In the genomic region with DNA sequence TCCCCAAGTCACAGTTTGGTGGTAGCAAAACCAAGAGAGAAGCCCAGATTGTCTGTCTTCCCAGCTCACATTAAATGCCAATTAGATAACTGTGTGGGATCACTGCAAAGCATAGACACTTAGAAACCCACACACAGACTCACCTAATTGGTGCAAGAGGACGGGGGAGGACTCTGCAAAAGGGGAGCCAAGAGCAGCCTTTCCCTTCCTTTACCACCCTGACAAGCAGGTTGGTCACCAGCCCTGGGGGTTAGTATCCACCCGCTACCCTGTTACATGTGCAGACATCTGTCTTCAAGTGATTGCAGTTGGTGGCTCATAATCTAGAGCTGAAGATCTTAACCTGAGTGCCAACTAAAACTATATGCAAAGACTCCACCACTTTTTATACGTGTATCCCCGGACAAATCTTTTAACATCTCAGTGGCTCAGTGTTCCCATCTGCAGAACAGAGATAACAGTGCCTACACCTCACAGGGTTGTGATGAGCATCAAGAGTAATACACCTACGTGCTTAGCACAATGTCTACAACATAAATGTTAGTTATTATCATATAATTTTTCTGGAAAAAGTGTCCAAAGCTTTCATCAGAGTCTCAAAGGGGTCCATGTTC, we compare ENCODE assay signal across 23 cellular contexts. TPM values are rescaled to one million over a fixed set of nuclear protein-coding genes. Genes with fewer than 3 reads are reported as not detected.
A peak's percentile ranks its signal among the peaks of the same experiment; 100 is the strongest.
DNase-seq lines count a peak whose midpoint lies in the region; ATAC-seq, FAIRE-seq and TF ChIP-seq lines count a peak whose summit lies in the region.
"Had no signal": no experiment of that assay in that cellular context is flagged by ENCODE, and none has a peak within 500 bp of the region (broad histone marks: within the 10 kb centered on the region; RNA-seq: fewer than 3 reads in every experiment).

No MANE protein-coding gene starts in this region.

- H3K27me3 Mint-ChIP-seq in activated CD4-positive, alpha-beta T cell treated with anti-CD3 and anti-CD28 coated beads for 36 hours, result peaks cover 9% of the 10 kb centered on the region
- H3K27me3 Mint-ChIP-seq: activated CD4-positive, alpha-beta memory T cell treated with anti-CD3 and anti-CD28 coated beads for 36 hours; brain; dendritic cell treated with granulocyte-macrophage colony-stimulating factor and Interleukin-4, amounts not matched to agents 40 ng/mL and 50 ng/mL, for 4 days had no signal

- H3K4me2 ChIP-seq in HepG2 (ENCODE audit: low read depth, low read length), result peak overlapping the region; percentile 6; the same call in 1 of the 2 replicates

- WGBS in HepG2 (ENCODE audit: low lambda C conversion rate), result 98% methylated on average over 5 of the region's 5 CpGs

- no peak overlapping the region for H2AFZ ChIP-seq in HepG2 (ENCODE audit: low read length)

- H4K20me1 ChIP-seq in HepG2 (ENCODE audit: insufficient read depth, low read length), result no peaks in the 10 kb centered on the region

- H3K9ac ChIP-seq in HepG2 (ENCODE audit: insufficient read depth, low read depth, low read length), result no peak overlapping the region

- intact Hi-C loops in HepG2 (cut with micrococcal nuclease; ENCODE audit: unreplicated experiment), result loop anchor here (5.0 kb wide), 1 partner anchor 98 kb away; no protein-coding TSS in a partner anchor
- intact Hi-C loops in activated CD4-positive, alpha-beta T cell treated with anti-CD3 and anti-CD28 coated beads for 36 hours (cut with DNase I, micrococcal nuclease), result no loop called here

- no peak for TF ChIP-seq CTCF in RWPE1 (conservative IDR thresholded peaks at IDR 0.05; ENCODE audit: low read depth)
- TF ChIP-seq CTCF in bronchial epithelial cell (IDR thresholded peaks at IDR 0.05; ENCODE audit: insufficient read depth, low read length, severe bottlenecking), result no peak
- no peak for TF ChIP-seq CTCF in HepG2 (CRISPR knock-in tag; IDR thresholded peaks at IDR 0.05)

- no peaks in the 10 kb centered on the region for H3K36me3 Mint-ChIP-seq in activated CD4-positive, alpha-beta T cell treated with anti-CD3 and anti-CD28 coated beads for 36 hours (ENCODE audit: low read depth)
- H3K36me3 Mint-ChIP-seq: activated CD4-positive, alpha-beta memory T cell treated with anti-CD3 and anti-CD28 coated beads for 36 hours; brain; CD4-positive, CD25-positive, alpha-beta regulatory T cell; naive thymus-derived CD8-positive, alpha-beta T cell had no signal

- BruUV-seq in HepG2 (replicated peaks; lab: Mats Ljungman, UMichigan), result no TSS peak

- no peaks in the 10 kb centered on the region for H3K9me3 Mint-ChIP-seq in activated CD4-positive, alpha-beta T cell treated with anti-CD3 and anti-CD28 coated beads for 36 hours (ENCODE audit: low read depth)
- H3K9me3 Mint-ChIP-seq: activated CD4-positive, alpha-beta memory T cell treated with anti-CD3 and anti-CD28 coated beads for 36 hours; brain; dendritic cell treated with granulocyte-macrophage colony-stimulating factor and Interleukin-4, amounts not matched to agents 40 ng/mL and 50 ng/mL, for 4 days; naive thymus-derived CD8-positive, alpha-beta T cell; T-helper 1 cell treated with Interleukin-12 subunit alpha and Interleukin-12 subunit beta and Interleukin-4 antibody, amounts not matched to agents 30 μg/mL and 1 μg/mL, for 36 hours had no signal

- in situ Hi-C loops in HepG2 (cut with HindIII; ENCODE audit: extremely low pct_ligation_motif_present, low pct_unique_long_range_greater_than_20kb), result no loop called here

- peaks cover 54% of the 10 kb centered on the region for H3K79me2 ChIP-seq in HepG2 (ENCODE audit: insufficient read depth, low read length)

- H3K4me1 Mint-ChIP-seq in activated CD4-positive, alpha-beta T cell treated with anti-CD3 and anti-CD28 coated beads for 36 hours, result no peaks in the 10 kb centered on the region
- H3K4me1 Mint-ChIP-seq: CD4-positive, CD25-positive, alpha-beta regulatory T cell; naive thymus-derived CD8-positive, alpha-beta T cell had no signal

- H3K4me3 ChIP-seq in bronchial epithelial cell (ENCODE audit: low read depth, low read length), result no peak overlapping the region
- no peak overlapping the region for H3K4me3 ChIP-seq in HepG2 (replicated peaks in 1 of 3; ENCODE audit: insufficient read depth in 1 of 3, low read depth in 2 of 3, low read length in 3 of 3)
- H3K4me3 ChIP-seq: vagina had no signal

- H3K27me3 ChIP-seq in bronchial epithelial cell (ENCODE audit: control insufficient read depth, insufficient read depth, low read length), result no peaks in the 10 kb centered on the region
- no peaks in the 10 kb centered on the region for H3K27me3 ChIP-seq in HepG2 (ENCODE audit: control insufficient read depth in 1 of 2, insufficient read depth in 2 of 2, low read length in 2 of 2)
- H3K27me3 ChIP-seq: vagina had no signal

- ATAC-seq in HepG2 (no peak), GM21423 (IDR thresholded peaks at IDR 0.05; ENCODE audit: unreplicated experiment) (no peak)
- ATAC-seq in activated CD4-positive, alpha-beta T cell treated with anti-CD3 and anti-CD28 coated beads for 36 hours, result no peak
- ATAC-seq: naive thymus-derived CD8-positive, alpha-beta T cell had no signal

- no peak for TF ChIP-seq RAD21 in HepG2 (CRISPR knock-in tag; IDR thresholded peaks at IDR 0.05)

- no peak for TF ChIP-seq POLR2A in HepG2 (IDR thresholded peaks at IDR 0.05; ENCODE audit: insufficient read depth in 1 of 2, low read depth in 2 of 2, low read length in 2 of 2)

- no peak for TF ChIP-seq EP300 in HepG2 (IDR thresholded peaks at IDR 0.05; ENCODE audit: low read depth in 2 of 2, low read length in 2 of 2)
- no peak for TF ChIP-seq EP300 in HepG2 (CRISPR knock-in tag; IDR thresholded peaks at IDR 0.05; ENCODE audit: borderline replicate concordance)

- H3K36me3 ChIP-seq in bronchial epithelial cell (ENCODE audit: control insufficient read depth, insufficient read depth, low read length), result no peaks in the 10 kb centered on the region
- no peaks in the 10 kb centered on the region for H3K36me3 ChIP-seq in HepG2 (replicated peaks in 1 of 2; ENCODE audit: control insufficient read depth in 1 of 2, insufficient read depth in 2 of 2, low read length in 2 of 2)
- H3K36me3 ChIP-seq: vagina, WERI-Rb-1 had no signal

- FAIRE-seq in bronchial epithelial cell (lab: Jason Lieb, UNC) (no peak), HepG2 (lab: Jason Lieb, UNC) (no peak)

- no peaks in the 10 kb centered on the region for H3K9me3 ChIP-seq in HepG2 (ENCODE audit: low read length)
- H3K9me3 ChIP-seq: vagina had no signal

- DNase-seq in RWPE1 (ENCODE audit: low spot score), result peak; percentile 11
- peak; percentile 9 for DNase-seq in bronchial epithelial cell (ENCODE audit: low read depth)
- DNase-seq in HepG2 (ENCODE audit: low spot score), result no peak
- peak; percentile 50 for DNase-seq in superior temporal gyrus (ENCODE audit: extremely low spot score)
- no peak for DNase-seq in activated CD4-positive, alpha-beta T cell treated with anti-CD3 and anti-CD28 coated beads for 36 hours
- DNase-seq in activated CD4-positive, CD25-positive, alpha-beta regulatory T cell (lab: John Stamatoyannopoulos, UW), result no peak
- DNase-seq: activated CD4-positive, alpha-beta memory T cell treated with anti-CD3 and anti-CD28 coated beads for 36 hours; activated effector memory CD4-positive, alpha-beta T cell treated with anti-CD3 and anti-CD28 coated beads, Interleukin-2, amount 50 U/mL, for 16 hours; CD4-positive, CD25-positive, alpha-beta regulatory T cell; GOT3; kidney glomerular epithelial cell; mesenchymal stem cell; naive thymus-derived CD8-positive, alpha-beta T cell; NCI-H2081 treated with DMSO at 0.1 percent for 48 hours; NCI-H446; stimulated activated CD8-positive, alpha-beta memory T cell treated with anti-CD3 and anti-CD28 coated beads, Interleukin-4, amount 100 ng/mL, for 48 hours; WERI-Rb-1 had no signal

- CTCF ChIA-PET in RWPE1 (lab: Yijun Ruan, JAX), result interaction anchor here (0.6 kb wide), 1 partner anchor 1165 kb away, joined by 3 read pairs; no protein-coding TSS in a partner anchor
- CTCF ChIA-PET in HepG2 (lab: Yijun Ruan, JAX; ENCODE audit: low intra/inter-chr PET ratio, low total read pairs), result no interaction called here
- CTCF ChIA-PET in activated CD4-positive, alpha-beta T cell treated with anti-CD3 and anti-CD28 coated beads for 36 hours (lab: Charles Lee), result interaction anchor here (0.8 kb wide), 1 partner anchor 117 kb away, joined by 3 read pairs; no protein-coding TSS in a partner anchor

- H3K4me3 Mint-ChIP-seq in activated CD4-positive, alpha-beta T cell treated with anti-CD3 and anti-CD28 coated beads for 36 hours, result no peak overlapping the region
- H3K4me3 Mint-ChIP-seq: activated CD4-positive, alpha-beta memory T cell treated with anti-CD3 and anti-CD28 coated beads for 36 hours; brain; CD4-positive, CD25-positive, alpha-beta regulatory T cell; dendritic cell treated with granulocyte-macrophage colony-stimulating factor and Interleukin-4, amounts not matched to agents 40 ng/mL and 50 ng/mL, for 4 days; naive thymus-derived CD8-positive, alpha-beta T cell; T-helper 1 cell treated with Interleukin-12 subunit alpha and Interleukin-12 subunit beta and Interleukin-4 antibody, amounts not matched to agents 30 μg/mL and 1 μg/mL, for 36 hours had no signal

- H3K27ac Mint-ChIP-seq in activated CD4-positive, alpha-beta T cell treated with anti-CD3 and anti-CD28 coated beads for 36 hours, result no peak overlapping the region
- H3K27ac Mint-ChIP-seq: activated CD4-positive, alpha-beta memory T cell treated with anti-CD3 and anti-CD28 coated beads for 36 hours; CD4-positive, CD25-positive, alpha-beta regulatory T cell; dendritic cell treated with granulocyte-macrophage colony-stimulating factor and Interleukin-4, amounts not matched to agents 40 ng/mL and 50 ng/mL, for 4 days; naive thymus-derived CD8-positive, alpha-beta T cell; T-helper 1 cell treated with Interleukin-12 subunit alpha and Interleukin-12 subunit beta and Interleukin-4 antibody, amounts not matched to agents 30 μg/mL and 1 μg/mL, for 36 hours had no signal

- peaks cover 81% of the 10 kb centered on the region for H3K4me1 ChIP-seq in HepG2 (ENCODE audit: insufficient read depth, low read length)

- POLR2A ChIA-PET in RWPE1 (lab: Yijun Ruan, JAX; ENCODE audit: low non-redundant PET), result no interaction called here
- POLR2A ChIA-PET in HepG2 (lab: Yijun Ruan, JAX), result no interaction called here
- POLR2A ChIA-PET in activated CD4-positive, alpha-beta T cell treated with anti-CD3 and anti-CD28 coated beads for 36 hours (lab: Charles Lee), result no interaction called here

- H3K27ac ChIP-seq in RWPE1 (no peak overlapping the region), HepG2 (ENCODE audit: extremely low read length, insufficient read depth, low read length) (no peak overlapping the region)
- H3K27ac ChIP-seq: epithelial cell of prostate, WERI-Rb-1 had no signal

RNA-seq across cellular contexts. Expression of a gene that starts 56.9 kb away (rescaled TPM):
- total RNA-seq in bronchial epithelial cell (under 0.01 and 0.13 TPM in 2 replicates), HepG2 (2016; rRNA removed; fragmentation: Illumina TruSeq; extraction: Trizol) (16.8 and 21.0 TPM in 2 replicates)
- 6.9 and 8.4 TPM in 2 replicates for total RNA-seq in HepG2 (2016; cell fraction: cytosol; rRNA removed; fragmentation: Illumina TruSeq; extraction: Trizol; ENCODE audit: low read depth)
- 16.7 and 20.1 TPM in 2 replicates for total RNA-seq in HepG2 (2016; cell fraction: insoluble cytoplasmic fraction; rRNA removed; fragmentation: Illumina TruSeq; extraction: Trizol)
- total RNA-seq in HepG2 (2016; cell fraction: membrane; rRNA removed; fragmentation: Illumina TruSeq; extraction: Trizol), result 6.8 and 7.4 TPM in 2 replicates
- total RNA-seq in HepG2 (2016; cell fraction: nucleus; rRNA removed; fragmentation: Illumina TruSeq; extraction: Trizol), result 22.7 and 24.8 TPM in 2 replicates
- 30.1 and 39.8 TPM in 2 replicates for polyA plus RNA-seq in HepG2 (2011; rRNA removed)
- 21.6 and 22.7 TPM in 2 replicates for polyA plus RNA-seq in HepG2 (2011; cell fraction: cytosol; rRNA removed)
- polyA plus RNA-seq in HepG2 (2011; cell fraction: nucleus; rRNA removed), result 39.9 and 56.8 TPM in 2 replicates
- polyA plus RNA-seq in HepG2 (2012), result 22.1 and 55.4 TPM in 2 replicates
- polyA plus RNA-seq in HepG2 (2016; cell fraction: cytosol; fragmentation: Illumina TruSeq; extraction: Trizol; ENCODE audit: low read depth), result 0.37 and 0.66 TPM in 2 replicates
- polyA plus RNA-seq in HepG2 (2016; cell fraction: insoluble cytoplasmic fraction; fragmentation: Illumina TruSeq; extraction: Trizol; ENCODE audit: low read depth), result 18.0 and 20.6 TPM in 2 replicates
- polyA plus RNA-seq in HepG2 (2016; cell fraction: membrane; fragmentation: Illumina TruSeq; extraction: Trizol; ENCODE audit: low read depth), result 1.4 and 1.9 TPM in 2 replicates
- 24.7 and 25.1 TPM in 2 replicates for polyA plus RNA-seq in HepG2 (2016; cell fraction: nucleus; fragmentation: Illumina TruSeq; extraction: Trizol; ENCODE audit: insufficient read depth, low read depth)
- 2.7 and 66.2 TPM in 2 replicates for polyA minus RNA-seq in HepG2 (2011; rRNA and poly(A)+ RNA removed; ENCODE audit: low replicate concordance)
- 28.0 and 29.9 TPM in 2 replicates for polyA minus RNA-seq in HepG2 (2011; cell fraction: cytosol; rRNA and poly(A)+ RNA removed)
- polyA minus RNA-seq in HepG2 (2011; cell fraction: nucleus; rRNA and poly(A)+ RNA removed), result 81.3 and 96.8 TPM in 2 replicates
- total RNA-seq in activated CD4-positive, alpha-beta T cell treated with anti-CD3 and anti-CD28 coated beads for 36 hours, result 1 to 10 TPM in 1 of 2 experiments, under 1 TPM in 1; 0.69 to 1.0 TPM

Comparison
In these comparisons a context has a peak if more than half of its experiments do, and no peak if none do; other contexts are left out.
1. DNase-seq: peak in RWPE1 (single experiment), bronchial epithelial cell (single experiment) and superior temporal gyrus (single experiment); none in HepG2 (single experiment), activated CD4-positive, alpha-beta T cell treated with anti-CD3 and anti-CD28 coated beads for 36 hours (single experiment) and activated CD4-positive, CD25-positive, alpha-beta regulatory T cell (0 of 4).